27 cellular contexts compared by ENCODE assay signal in genomic region chr2:127170452-127171197, GRCh38. TPM values are rescaled to one million over a fixed set of nuclear protein-coding genes. Genes with fewer than 3 reads are reported as not detected.
DNase-seq lines count a peak whose midpoint lies in the region; ATAC-seq and TF ChIP-seq lines count a peak whose summit lies in the region.
"Had no signal": no experiment of that assay in that cellular context is flagged by ENCODE, and none has a peak within 500 bp of the region (broad histone marks: within the 10 kb centered on the region; RNA-seq: fewer than 3 reads in every experiment).

No MANE protein-coding gene starts in this region.

- peak; percentile 67 for DNase-seq in cardiac septum (ENCODE audit: low spot score)
- DNase-seq in Right ventricle myocardium superior = no peak
- no peak for DNase-seq in neuronal stem cell (ENCODE audit: low spot score)
- no peak for DNase-seq in NCI-H1417 treated with DMSO at 0.1 percent for 48 hours (lab: John Stamatoyannopoulos, UW)
- DNase-seq in germinal center (ENCODE audit: low spot score) = no peak
- DNase-seq in SK-N-DZ (ENCODE audit: low spot score) = no peak
- DNase-seq: activated CD8-positive, alpha-beta T cell treated with anti-CD3 and anti-CD28 coated beads, Interleukin-2, amount 10 ng/mL, durations not matched to agents 7 days and 5 days; aorta; BE2C; caudate nucleus; DMS153; hypothalamus; immature natural killer cell; left lung; NCI-H1417; NCI-H2081 treated with DMSO at 0.1 percent for 48 hours; NCI-H446 treated with DMSO at 0.1 percent for 48 hours; NCI-H82; stimulated activated naive CD8-positive, alpha-beta T cell treated with anti-CD3 and anti-CD28 coated beads, Interleukin-15, Interleukin-2, amounts not matched to agents 100 U/mL and 50 U/mL, for 24 hours; T-helper 2 cell had no signal

- H3K14ac ChIP-seq in neuronal stem cell (ENCODE audit: low read length) = no peak overlapping the region

- H2BK120ac ChIP-seq in neuronal stem cell (ENCODE audit: low read depth, low read length) = no peak overlapping the region

- no peak overlapping the region for H4K91ac ChIP-seq in neuronal stem cell (ENCODE audit: low read depth, low read length, poor library complexity)

- intact Hi-C loops in cardiac septum (cut with DNase I) = no loop called here
- intact Hi-C loops in Right ventricle myocardium superior (cut with DNase I) = loop anchor here (10.0 kb wide), 1 partner anchor 96 kb away; no protein-coding TSS in a partner anchor

- ATAC-seq in Right ventricle myocardium superior (ENCODE audit: poor library complexity) (no peak), GM21528 (IDR thresholded peaks at IDR 0.05; ENCODE audit: low FRiP score, unreplicated experiment) (no peak)
- ATAC-seq: activated CD8-positive, alpha-beta T cell treated with anti-CD3 and anti-CD28 coated beads, Interleukin-2, amount 10 ng/mL, durations not matched to agents 7 days and 5 days; left lung; SK-N-SH treated with all-trans-retinoic acid at 6 μM for 48 hours; stimulated activated naive CD8-positive, alpha-beta T cell treated with anti-CD3 and anti-CD28 coated beads, Interleukin-15, Interleukin-2, amounts not matched to agents 100 U/mL and 50 U/mL, for 24 hours had no signal

- H3K36me3 ChIP-seq in liver (ENCODE audit: control insufficient read depth in 4 of 4, insufficient read depth in 3 of 4, low read depth in 1 of 4, low read length in 3 of 4) = no peaks in the 10 kb centered on the region
- H3K36me3 ChIP-seq in neuronal stem cell (replicated peaks in 1 of 2; ENCODE audit: control insufficient read depth in 2 of 2, insufficient read depth in 2 of 2, low read length in 2 of 2) = no peaks in the 10 kb centered on the region
- H3K36me3 ChIP-seq: BE2C, gastrocnemius medialis, left lung had no signal

- no peak overlapping the region for H4K8ac ChIP-seq in neuronal stem cell (ENCODE audit: low read depth, low read length)

- H2BK15ac ChIP-seq in neuronal stem cell (ENCODE audit: low read length) = no peak overlapping the region

- peak overlapping the region; percentile 14 to 16 for H3K27ac ChIP-seq in liver (ENCODE audit: low read depth in 1 of 2, low read length in 2 of 2)
- H3K27ac ChIP-seq in neuronal stem cell (replicated peaks; ENCODE audit: low read length) = no peak overlapping the region
- H3K27ac ChIP-seq: left lung, RWPE1 had no signal

- TF ChIP-seq CTCF in liver (IDR thresholded peaks at IDR 0.05; ENCODE audit: low read depth, low read length, missing input control) = no peak

- no peak overlapping the region for H2BK12ac ChIP-seq in neuronal stem cell (ENCODE audit: low read length)

- no peak overlapping the region for H3K4ac ChIP-seq in neuronal stem cell (ENCODE audit: low read length)

- H2BK5ac ChIP-seq in neuronal stem cell (ENCODE audit: low read length) = no peak overlapping the region

- peak; percentile 51 to 56 for TF ChIP-seq RAD21 in liver (IDR thresholded peaks at IDR 0.05)

- H3K4me3 ChIP-seq in liver (ENCODE audit: low read depth in 1 of 3, low read length in 3 of 3) = no peak overlapping the region
- no peak overlapping the region for H3K4me3 ChIP-seq in neuronal stem cell (ENCODE audit: low read length in 2 of 2)
- H3K4me3 ChIP-seq: gastrocnemius medialis, left lung had no signal

- no peak overlapping the region for H3K23ac ChIP-seq in neuronal stem cell (ENCODE audit: low read depth, low read length, poor library complexity)

- H3K27me3 ChIP-seq in liver (ENCODE audit: control insufficient read depth in 4 of 4, insufficient read depth in 4 of 4, low read length in 3 of 4) (no peaks in the 10 kb centered on the region), neuronal stem cell (ENCODE audit: control insufficient read depth in 3 of 3, insufficient read depth in 3 of 3, low read depth in 1 of 3, low read length in 3 of 3) (no peaks in the 10 kb centered on the region)
- H3K27me3 ChIP-seq: BE2C, gastrocnemius medialis, left lung had no signal

- WGBS in liver = 48% methylated on average over 10 of the region's 10 CpGs
- no CpG with 5 or more reads among the region's 10 CpGs for WGBS in neuronal stem cell (ENCODE audit: extremely low coverage in 2 of 2, insufficient read length in 2 of 2, insufficient replicate concordance in 1 of 2), 2 donors

- H3K18ac ChIP-seq in neuronal stem cell (ENCODE audit: low read length) = peak overlapping the region; percentile 33

- peak overlapping the region; percentile 29 for H2AK5ac ChIP-seq in neuronal stem cell (ENCODE audit: low read depth, low read length)

- no peak overlapping the region for H3K4me2 ChIP-seq in neuronal stem cell (ENCODE audit: insufficient read depth, low read length, poor library complexity, severe bottlenecking)

- peak overlapping the region; percentile 6 for H2AFZ ChIP-seq in neuronal stem cell (ENCODE audit: low read length)

- H3K9me3 ChIP-seq in liver (ENCODE audit: control insufficient read depth in 4 of 4, low read length in 3 of 4) (no peaks in the 10 kb centered on the region), neuronal stem cell (replicated peaks in 1 of 2; ENCODE audit: control insufficient read depth in 2 of 2, insufficient read depth in 1 of 2, low read depth in 1 of 2, low read length in 2 of 2) (no peaks in the 10 kb centered on the region)
- H3K9me3 ChIP-seq: BE2C, gastrocnemius medialis, left lung had no signal

- peaks cover 5 to 43% (median 36%) of the 10 kb centered on the region in 4 donors for H3K4me1 ChIP-seq in liver (ENCODE audit: control insufficient read depth in 4 of 4, insufficient read depth in 4 of 4, low read length in 3 of 4)
- peaks cover 5 to 9% of the 10 kb centered on the region in 2 donors for H3K4me1 ChIP-seq in neuronal stem cell (ENCODE audit: control insufficient read depth in 2 of 2, insufficient read depth in 1 of 2, low read depth in 1 of 2, low read length in 2 of 2)
- H3K4me1 ChIP-seq: left lung had no signal

- no peaks in the 10 kb centered on the region for H3K79me1 ChIP-seq in neuronal stem cell (ENCODE audit: low read depth, low read length)

- H3K9ac ChIP-seq in liver (ENCODE audit: low read depth in 1 of 2, low read length in 2 of 2) (no peak overlapping the region), neuronal stem cell (ENCODE audit: low read depth, low read length, poor library complexity) (peak overlapping the region; percentile 24)

TF ChIP-seq in liver, 16 proteins besides CTCF, POLR2A, EP300 and RAD21 (continues in another document):
- TF ChIP-seq TAF1 (conservative IDR thresholded peaks at IDR 0.05) (no peak), MAX (IDR thresholded peaks at IDR 0.05) (peak; percentile 63), GABPA (IDR thresholded peaks at IDR 0.05 in 1 of 2, conservative IDR thresholded peaks at IDR 0.05 in 1 of 2) (no peak), FOXA1 (IDR thresholded peaks at IDR 0.05) (no peak), YY1 (IDR thresholded peaks at IDR 0.05) (peak; percentile 94), REST (IDR thresholded peaks at IDR 0.05) (no peak), RXRA (IDR thresholded peaks at IDR 0.05) (peak; percentile 97), NR2F2 (IDR thresholded peaks at IDR 0.05) (peak; percentile 59), ZBTB33 (IDR thresholded peaks at IDR 0.05) (peak; percentile 52), JUND (IDR thresholded peaks at IDR 0.05) (peak; percentile 30 to 62), HNF4G (IDR thresholded peaks at IDR 0.05) (peak; percentile 88)

RNA-seq across cellular contexts. Expression of gene CYP27C1, which starts 49.5 kb away (rescaled TPM):
- total RNA-seq in cardiac septum (not detected), Right ventricle myocardium superior (not detected), liver (under 1 TPM; 0.05 to 0.08 TPM)
- under 1 TPM; 0.02 to 0.14 TPM for polyA plus RNA-seq in liver
- 3.7 TPM for polyA plus RNA-seq in neuronal stem cell (2013, experiment 1 of 2)
- polyA plus RNA-seq in neuronal stem cell (2013, experiment 2 of 2) = 4.0 TPM
- polyA plus RNA-seq in SK-N-DZ (2014; cell fraction: cytosol; rRNA removed) = 2.1 and 2.3 TPM in 2 replicates
- polyA plus RNA-seq in SK-N-DZ (2014; cell fraction: nucleus; rRNA removed) = 1.3 and 1.7 TPM in 2 replicates
- total RNA-seq: activated CD8-positive, alpha-beta T cell treated with anti-CD3 and anti-CD28 coated beads, Interleukin-2, amount 10 ng/mL, durations not matched to agents 7 days and 5 days; activated T-helper 2 cell treated with anti-CD3 and anti-CD28 coated beads, Interferon-gamma antibody, Interleukin-2, Interleukin-4, amounts not matched to agents 10 μg/mL and 5 μg/mL and 100 μg/mL, durations not matched to agents 14 hours and 24 hours and 36 hours; dermis microvascular lymphatic vessel endothelial cell; gastrocnemius medialis had no signal
- polyA plus RNA-seq: aorta, immature natural killer cell had no signal
